In genomic region chr2:106581755-106582430, GRCh38 we compare ENCODE assay signal across 8 cellular contexts.
A peak's percentile ranks its signal among the peaks of the same experiment; 100 is the strongest.
DNase-seq lines count a peak whose midpoint lies in the region; ATAC-seq, FAIRE-seq and TF ChIP-seq lines count a peak whose summit lies in the region.

No MANE protein-coding gene starts in this region.

- DNase-seq in HTR-8/SVneo (ENCODE audit: insufficient read length, low spot score) (peak; percentile 65), T-helper 2 cell (peak in 3 of 5 experiments; percentile 2 to 52 (median 22)), HepG2 (ENCODE audit: low spot score) (peak; percentile 51), GF-D8 (lab: John Stamatoyannopoulos, UW) (no peak)
- peak in 1 of 2 donors; percentile 17 for DNase-seq in central memory CD8-positive, alpha-beta T cell (ENCODE audit: low spot score in 2 of 2)
- DNase-seq in stimulated activated CD8-positive, alpha-beta memory T cell treated with anti-CD3 and anti-CD28 coated beads, Interleukin-15, amount 100 ng/mL, for 48 hours (ENCODE audit: low read depth in 2 of 2), result peak; percentile 28 to 29

- no peak for TF ChIP-seq CTCF in DOHH2 (IDR thresholded peaks at IDR 0.05; ENCODE audit: low read depth, low read length, poor library complexity, severe bottlenecking)
- TF ChIP-seq CTCF in HepG2 (CRISPR knock-in tag; IDR thresholded peaks at IDR 0.05), result no peak

- no peak for TF ChIP-seq RAD21 in HepG2 (CRISPR knock-in tag; IDR thresholded peaks at IDR 0.05)

- CTCF ChIA-PET in HepG2 (lab: Yijun Ruan, JAX; ENCODE audit: low intra/inter-chr PET ratio, low total read pairs), result interaction anchor here (1.2 to 1.3 kb wide), 2 partner anchors 19 to 40 kb away, joined by 3 to 4 read pairs; no protein-coding TSS in a partner anchor

- H3K4me2 ChIP-seq in DOHH2 (ENCODE audit: low read length) (peak overlapping the region; percentile 61), HepG2 (ENCODE audit: low read depth, low read length) (peak overlapping the region; percentile 78)

- no TSS peak for BruUV-seq in HepG2 (replicated peaks; lab: Mats Ljungman, UMichigan)

- TF ChIP-seq EP300 in HepG2 (IDR thresholded peaks at IDR 0.05; ENCODE audit: low read depth in 2 of 2, low read length in 2 of 2) (no peak), HepG2 (CRISPR knock-in tag; IDR thresholded peaks at IDR 0.05; ENCODE audit: borderline replicate concordance) (no peak)

- in situ Hi-C loops in HepG2 (cut with HindIII; ENCODE audit: extremely low pct_ligation_motif_present, low pct_unique_long_range_greater_than_20kb), result no loop called here

- POLR2A ChIA-PET in HepG2 (lab: Yijun Ruan, JAX), result interaction anchor here (0.7 kb wide), 1 partner anchor 38 kb away, joined by 3 read pairs; no protein-coding TSS in a partner anchor

- H3K27ac ChIP-seq in DOHH2 (ENCODE audit: low read depth, low read length) (no peak overlapping the region), HepG2 (ENCODE audit: extremely low read length, insufficient read depth, low read length) (no peak overlapping the region)

- H3K36me3 Mint-ChIP-seq in central memory CD8-positive, alpha-beta T cell (ENCODE audit: insufficient read depth), result peaks cover 3% of the 10 kb centered on the region

- no peak overlapping the region for H3K9ac ChIP-seq in HepG2 (ENCODE audit: insufficient read depth, low read depth, low read length)

- no peaks in the 10 kb centered on the region for H3F3A ChIP-seq in DOHH2 (ENCODE audit: control insufficient read depth, insufficient read depth)

- no peak overlapping the region for H3K27ac Mint-ChIP-seq in central memory CD8-positive, alpha-beta T cell (ENCODE audit: low read depth)

- no peaks in the 10 kb centered on the region; the same call in 1 of the 2 replicates for H3K9me3 ChIP-seq in DOHH2 (ENCODE audit: control insufficient read depth, insufficient read depth, low read length)
- H3K9me3 ChIP-seq in HepG2 (ENCODE audit: low read length), result no peaks in the 10 kb centered on the region

- no peaks in the 10 kb centered on the region for H3K79me2 ChIP-seq in DOHH2 (ENCODE audit: control insufficient read depth, low read length)
- no peaks in the 10 kb centered on the region for H3K79me2 ChIP-seq in HepG2 (ENCODE audit: insufficient read depth, low read length)

- intact Hi-C loops in HepG2 (cut with micrococcal nuclease; ENCODE audit: unreplicated experiment), result loop anchor here (1.0 to 5.0 kb wide), 3 partner anchors 19 to 475 kb away; no protein-coding TSS in a partner anchor

- no peaks in the 10 kb centered on the region for H4K20me1 ChIP-seq in DOHH2 (ENCODE audit: control insufficient read depth, insufficient read depth, low read depth, low read length)
- H4K20me1 ChIP-seq in HepG2 (ENCODE audit: insufficient read depth, low read length), result no peaks in the 10 kb centered on the region

- H2AFZ ChIP-seq in HepG2 (ENCODE audit: low read length), result no peak overlapping the region

- H3K4me3 ChIP-seq in DOHH2 (ENCODE audit: low read length), result peak overlapping the region; percentile 47; the same call in 1 of the 2 replicates
- peak overlapping the region in 1 of 3 experiments; percentile 47; a peak in 2 of 6 replicates for H3K4me3 ChIP-seq in HepG2 (replicated peaks in 1 of 3; ENCODE audit: insufficient read depth in 1 of 3, low read depth in 2 of 3, low read length in 3 of 3)

- FAIRE-seq in HTR-8/SVneo (lab: Jason Lieb, UNC) (peak; percentile 20), HepG2 (lab: Jason Lieb, UNC) (no peak)

- peaks cover 8% of the 10 kb centered on the region for H3K4me1 ChIP-seq in DOHH2 (ENCODE audit: control insufficient read depth, low read length)
- peaks cover 17% of the 10 kb centered on the region for H3K4me1 ChIP-seq in HepG2 (ENCODE audit: insufficient read depth, low read length)

- 9% methylated on average over 18 of the region's 18 CpGs for WGBS in HepG2 (ENCODE audit: low lambda C conversion rate)

- H3K27me3 ChIP-seq in DOHH2 (ENCODE audit: control insufficient read depth, low read length) (peaks cover 13% of the 10 kb centered on the region), HepG2 (ENCODE audit: control insufficient read depth in 1 of 2, insufficient read depth in 2 of 2, low read length in 2 of 2) (peaks cover 0 to 34% of the 10 kb centered on the region in 2 experiments; a peak in 2 of 5 replicates)

- no peaks in the 10 kb centered on the region for H3K9me3 Mint-ChIP-seq in central memory CD8-positive, alpha-beta T cell

- peaks cover 14% of the 10 kb centered on the region for H3K4me1 Mint-ChIP-seq in central memory CD8-positive, alpha-beta T cell

- H3K9me2 ChIP-seq in DOHH2 (replicated peaks; ENCODE audit: control insufficient read depth, low read length), result no peaks in the 10 kb centered on the region

- ATAC-seq in GM21390 (IDR thresholded peaks at IDR 0.05; ENCODE audit: unreplicated experiment), result peak; percentile 69
- ATAC-seq in central memory CD8-positive, alpha-beta T cell (replicated peaks; ENCODE audit: extremely low read depth, poor library complexity, severe bottlenecking), result peak; percentile 77
- peak; percentile 98 for ATAC-seq in HepG2

- no peaks in the 10 kb centered on the region for H3K36me3 ChIP-seq in DOHH2 (ENCODE audit: control insufficient read depth, low read length)
- H3K36me3 ChIP-seq in HepG2 (replicated peaks in 1 of 2; ENCODE audit: control insufficient read depth in 1 of 2, insufficient read depth in 2 of 2, low read length in 2 of 2), result no peaks in the 10 kb centered on the region

- peak overlapping the region; percentile 79 for H3K4me3 Mint-ChIP-seq in central memory CD8-positive, alpha-beta T cell

- TF ChIP-seq POLR2A in HepG2 (IDR thresholded peaks at IDR 0.05; ENCODE audit: insufficient read depth in 1 of 2, low read depth in 2 of 2, low read length in 2 of 2), result no peak

- peaks cover 60% of the 10 kb centered on the region for H3K27me3 Mint-ChIP-seq in central memory CD8-positive, alpha-beta T cell

TF ChIP-seq in HepG2, 621 proteins besides CTCF, POLR2A, EP300 and RAD21 (continues in another document):
- TF ChIP-seq ARHGAP35 (CRISPR knock-in tag; IDR thresholded peaks at IDR 0.05; ENCODE audit: borderline replicate concordance), result 0 out of 2 replicates have a peak, but pooled peaks have one; percentile 28
- TF ChIP-seq ADNP (CRISPR knock-in tag; IDR thresholded peaks at IDR 0.05), result no peak
- 0 out of 2 replicates have a peak, but pooled peaks have one; percentile 2 for TF ChIP-seq ELF3 (CRISPR knock-in tag; IDR thresholded peaks at IDR 0.05)
- TF ChIP-seq EZH2 (conservative IDR thresholded peaks at IDR 0.05; ENCODE audit: low read depth, low read length), result 0 out of 2 replicates have a peak, but pooled peaks have one; percentile 53
- 0 out of 2 replicates have a peak, but pooled peaks have one; percentile 11 for TF ChIP-seq ATF2 (CRISPR knock-in tag; IDR thresholded peaks at IDR 0.05)
- TF ChIP-seq ZNF768 (CRISPR knock-in tag; IDR thresholded peaks at IDR 0.05), result peak; percentile 38; the same call in 1 of the 2 replicates
- TF ChIP-seq NFIC (IDR thresholded peaks at IDR 0.05; ENCODE audit: low read length), result no peak
- peak; percentile 84 for TF ChIP-seq HNRNPLL (IDR thresholded peaks at IDR 0.05; ENCODE audit: low read depth, low read length, poor library complexity, severe bottlenecking)
